16 cellular contexts compared by ENCODE assay signal in genomic region chr22:45328822-45329535, GRCh38. TPM values are rescaled to one million over a fixed set of nuclear protein-coding genes. Genes with fewer than 3 reads are reported as not detected.
DNase-seq lines count a peak whose midpoint lies in the region; ATAC-seq and TF ChIP-seq lines count a peak whose summit lies in the region.
"Had no signal": no experiment of that assay in that cellular context is flagged by ENCODE, and none has a peak within 500 bp of the region (broad histone marks: within the 10 kb centered on the region; RNA-seq: fewer than 3 reads in every experiment).

No MANE protein-coding gene starts in this region.

- peak overlapping the region; percentile 65 for H3K27ac Mint-ChIP-seq in activated naive CD4-positive, alpha-beta T cell treated with anti-CD3 and anti-CD28 coated beads for 36 hours
- H3K27ac Mint-ChIP-seq in T-helper 17 cell = peak overlapping the region; percentile 47
- H3K27ac Mint-ChIP-seq in stimulated activated naive B cell treated with anti-CD40 and anti-IgM and Interleukin-4, amounts not matched to agents 10 μg/mL and 1 μg/mL and 100 μg/mL, for 72 hours = peak overlapping the region; percentile 51

- no peak overlapping the region for H3K4me3 Mint-ChIP-seq in activated naive CD4-positive, alpha-beta T cell treated with anti-CD3 and anti-CD28 coated beads for 36 hours
- no peak overlapping the region for H3K4me3 Mint-ChIP-seq in T-helper 17 cell
- no peak overlapping the region for H3K4me3 Mint-ChIP-seq in stimulated activated naive B cell treated with anti-CD40 and anti-IgM and Interleukin-4, amounts not matched to agents 10 μg/mL and 1 μg/mL and 100 μg/mL, for 72 hours
- H3K4me3 Mint-ChIP-seq: activated naive CD4-positive, alpha-beta T cell treated with anti-CD3 and anti-CD28 coated beads, Interleukin-2, amount 10 ng/mL, durations not matched to agents 7 days and 5 days had no signal

- H3K27ac ChIP-seq in right atrium auricular region = peak overlapping the region; percentile 75 to 82
- H3K27ac ChIP-seq: SJSA1, vagina had no signal

- peaks cover 22% of the 10 kb centered on the region for H3K36me3 Mint-ChIP-seq in activated naive CD4-positive, alpha-beta T cell treated with anti-CD3 and anti-CD28 coated beads for 36 hours (ENCODE audit: low read depth)
- H3K36me3 Mint-ChIP-seq in T-helper 17 cell (ENCODE audit: low read depth) = peaks cover 9% of the 10 kb centered on the region
- H3K36me3 Mint-ChIP-seq in stimulated activated naive B cell treated with anti-CD40 and anti-IgM and Interleukin-4, amounts not matched to agents 10 μg/mL and 1 μg/mL and 100 μg/mL, for 72 hours = peaks cover 31 to 63% of the 10 kb centered on the region in 2 donors

- intact Hi-C loops in activated naive CD4-positive, alpha-beta T cell treated with anti-CD3 and anti-CD28 coated beads for 36 hours (cut with micrococcal nuclease) = no loop called here

- ATAC-seq in T-helper 17 cell (no peak), GM18517 (IDR thresholded peaks at IDR 0.05; ENCODE audit: unreplicated experiment) (no peak), GM18907 (IDR thresholded peaks at IDR 0.05; ENCODE audit: unreplicated experiment) (no peak)
- no peak for ATAC-seq in stimulated activated naive B cell treated with anti-CD40 and anti-IgM and Interleukin-4, amounts not matched to agents 10 μg/mL and 1 μg/mL and 100 μg/mL, for 72 hours (replicated peaks)

- no peak for TF ChIP-seq CTCF in right atrium auricular region (IDR thresholded peaks at IDR 0.05)

- H3K9me3 Mint-ChIP-seq in activated naive CD4-positive, alpha-beta T cell treated with anti-CD3 and anti-CD28 coated beads for 36 hours = no peaks in the 10 kb centered on the region
- H3K9me3 Mint-ChIP-seq in stimulated activated naive B cell treated with anti-CD40 and anti-IgM and Interleukin-4, amounts not matched to agents 10 μg/mL and 1 μg/mL and 100 μg/mL, for 72 hours = no peaks in the 10 kb centered on the region
- H3K9me3 Mint-ChIP-seq: activated naive CD4-positive, alpha-beta T cell treated with anti-CD3 and anti-CD28 coated beads, Interleukin-2, amount 10 ng/mL, durations not matched to agents 7 days and 5 days had no signal

- H3K9me3 ChIP-seq in T-helper 17 cell (ENCODE audit: control insufficient read depth, low read length, poor library complexity, severe bottlenecking) = no peaks in the 10 kb centered on the region
- H3K9me3 ChIP-seq in right atrium auricular region = no peaks in the 10 kb centered on the region
- H3K9me3 ChIP-seq: SJSA1, vagina had no signal

- peaks cover 0 to 19% of the 10 kb centered on the region in 2 donors for H3K4me1 ChIP-seq in right atrium auricular region
- H3K4me1 ChIP-seq: SJSA1, vagina had no signal

- no peak overlapping the region for H3K4me3 ChIP-seq in right atrium auricular region
- H3K4me3 ChIP-seq: SJSA1, smooth muscle cell, vagina had no signal

- H3K36me3 ChIP-seq in right atrium auricular region = peaks cover 33% of the 10 kb centered on the region

- H3K4me1 Mint-ChIP-seq in activated naive CD4-positive, alpha-beta T cell treated with anti-CD3 and anti-CD28 coated beads for 36 hours (ENCODE audit: low read depth) = peaks cover 14% of the 10 kb centered on the region
- peaks cover 12% of the 10 kb centered on the region for H3K4me1 Mint-ChIP-seq in T-helper 17 cell
- H3K4me1 Mint-ChIP-seq in stimulated activated naive B cell treated with anti-CD40 and anti-IgM and Interleukin-4, amounts not matched to agents 10 μg/mL and 1 μg/mL and 100 μg/mL, for 72 hours = peaks cover 0 to 2% of the 10 kb centered on the region in 2 donors

- CTCF ChIA-PET in activated naive CD4-positive, alpha-beta T cell treated with anti-CD3 and anti-CD28 coated beads for 36 hours (lab: Charles Lee) = interaction anchor here (0.6 to 0.8 kb wide), 2 partner anchors 13 to 348 kb away, joined by 3 to 4 read pairs; no protein-coding TSS in a partner anchor

- no peaks in the 10 kb centered on the region for H3K27me3 ChIP-seq in right atrium auricular region
- H3K27me3 ChIP-seq: SJSA1, vagina had no signal

- no peaks in the 10 kb centered on the region for H3K27me3 Mint-ChIP-seq in activated naive CD4-positive, alpha-beta T cell treated with anti-CD3 and anti-CD28 coated beads for 36 hours (ENCODE audit: low read depth)
- H3K27me3 Mint-ChIP-seq in T-helper 17 cell = no peaks in the 10 kb centered on the region
- no peaks in the 10 kb centered on the region for H3K27me3 Mint-ChIP-seq in stimulated activated naive B cell treated with anti-CD40 and anti-IgM and Interleukin-4, amounts not matched to agents 10 μg/mL and 1 μg/mL and 100 μg/mL, for 72 hours
- H3K27me3 Mint-ChIP-seq: activated naive CD4-positive, alpha-beta T cell treated with anti-CD3 and anti-CD28 coated beads, Interleukin-2, amount 10 ng/mL, durations not matched to agents 7 days and 5 days had no signal

- no peak for DNase-seq in activated naive CD4-positive, alpha-beta T cell treated with anti-CD3 and anti-CD28 coated beads for 36 hours
- DNase-seq in activated naive CD4-positive, alpha-beta T cell (lab: John Stamatoyannopoulos, UW) = no peak
- DNase-seq in T-helper 17 cell = no peak
- no peak for DNase-seq in right atrium auricular region (ENCODE audit: low spot score)
- no peak for DNase-seq in stimulated activated naive B cell treated with anti-CD40 and anti-IgM and Interleukin-4, amounts not matched to agents 10 μg/mL and 1 μg/mL and 100 μg/mL, for 72 hours
- no peak for DNase-seq in GM03348 (ENCODE audit: low spot score)
- DNase-seq: activated naive CD4-positive, alpha-beta T cell treated with anti-CD3 and anti-CD28 coated beads, Interleukin-2, amount 10 ng/mL, durations not matched to agents 7 days and 5 days; EL; NCI-H226 had no signal

RNA-seq across cellular contexts. Expression of gene FAM118A, which starts 19.2 kb away (rescaled TPM):
- total RNA-seq in activated naive CD4-positive, alpha-beta T cell treated with anti-CD3 and anti-CD28 coated beads for 36 hours = 10 to 100 TPM; 62.2 to 66.9 TPM
- total RNA-seq in T-helper 17 cell (100 to 1,000 TPM; 162 to 200 TPM), right atrium auricular region (10 to 100 TPM; 11.6 to 12.4 TPM)

RNA-seq across cellular contexts. Expression of gene UPK3A, which starts 44.2 kb away (rescaled TPM):
- not detected for total RNA-seq in activated naive CD4-positive, alpha-beta T cell treated with anti-CD3 and anti-CD28 coated beads for 36 hours
- total RNA-seq in T-helper 17 cell (under 1 TPM in 1 of 2 donors, not detected in 1; 0.37 TPM), right atrium auricular region (not detected)
- total RNA-seq: chondrocyte, fibroblast of lung, SJSA1, smooth muscle cell, vagina had no signal

Comparison
In these comparisons a context has a peak if more than half of its experiments do, and no peak if none do; other contexts are left out.
1. RNA of gene FAM118A, which starts 19.2 kb away (total RNA-seq): 162 to 200 TPM in T-helper 17 cell and 62.2 to 66.9 TPM in activated naive CD4-positive, alpha-beta T cell treated with anti-CD3 and anti-CD28 coated beads for 36 hours; 11.6 to 12.4 TPM in right atrium auricular region; every median in the first group is over 4 times any median in the second.
2. Peak in every context shown above with its lines, with median percentiles within 50 percentile points of each other: H3K27ac Mint-ChIP-seq.